19 cellular contexts compared by ENCODE assay signal in the genomic region with DNA sequence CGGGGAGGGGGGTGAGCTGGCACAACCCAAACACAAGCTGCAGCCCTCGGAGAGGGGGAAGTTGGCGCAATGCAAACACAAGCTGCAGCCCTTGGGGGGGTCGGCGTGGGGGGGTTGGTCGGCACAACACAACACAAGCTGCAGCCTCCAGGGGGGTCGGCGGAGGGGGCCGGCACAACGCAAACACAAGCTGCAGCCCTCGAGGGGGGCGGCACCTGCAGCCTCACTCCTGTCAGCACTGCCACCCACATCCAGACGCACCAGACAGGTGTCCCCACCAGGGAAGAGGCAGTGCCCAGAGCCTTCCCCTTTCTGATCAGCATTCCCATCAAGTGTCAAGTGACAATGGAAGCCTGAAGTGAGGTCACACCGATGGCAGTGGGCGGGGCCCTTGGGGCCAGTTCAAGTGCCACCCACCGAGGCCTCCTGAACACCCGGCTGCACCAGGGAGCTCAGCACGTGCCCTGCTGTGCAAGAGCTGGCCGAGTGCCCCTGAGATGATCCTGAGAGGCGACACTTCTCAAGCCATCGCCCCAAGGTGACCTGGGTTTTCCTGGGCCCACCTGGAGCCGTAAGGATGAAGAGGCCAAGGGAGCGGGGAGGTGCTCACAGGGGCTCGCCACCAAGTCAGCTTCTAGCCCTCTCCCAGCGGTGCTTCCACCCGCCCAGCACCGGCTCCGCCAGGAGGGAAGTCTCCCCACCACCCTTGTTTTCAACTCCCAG. TPM values are rescaled to one million over a fixed set of nuclear protein-coding genes. Genes with fewer than 3 reads are reported as not detected.
DNase-seq lines count a peak whose midpoint lies in the region; ATAC-seq lines count a peak whose summit lies in the region.
"Had no signal": no experiment of that assay in that cellular context is flagged by ENCODE, and none has a peak within 500 bp of the region (broad histone marks: within the 10 kb centered on the region; RNA-seq: fewer than 3 reads in every experiment).

No MANE protein-coding gene starts in this region.

- H4K8ac ChIP-seq in mesendoderm (ENCODE audit: low read depth, low read length), result no peak overlapping the region

- no peak overlapping the region for H3K27ac ChIP-seq in mesendoderm (ENCODE audit: low read depth, low read length)
- H3K27ac ChIP-seq: colonic mucosa, heart left ventricle, thoracic aorta had no signal

- H3K79me1 ChIP-seq in mesendoderm (ENCODE audit: low read length), result peaks cover 2% of the 10 kb centered on the region

- no peak overlapping the region for H3K18ac ChIP-seq in mesendoderm (ENCODE audit: low read length)

- H3K36me3 ChIP-seq in mesendoderm (ENCODE audit: control insufficient read depth, insufficient read depth, low read length), result no peaks in the 10 kb centered on the region
- H3K36me3 ChIP-seq: colonic mucosa had no signal

- H3K4me2 ChIP-seq in mesendoderm (ENCODE audit: low read length), result no peak overlapping the region

- H3K9ac ChIP-seq in mesendoderm (ENCODE audit: low read length), result no peak overlapping the region

- H3K27ac Mint-ChIP-seq in activated naive CD4-positive, alpha-beta T cell treated with anti-CD3 and anti-CD28 coated beads, Interleukin-2, amount 10 ng/mL, durations not matched to agents 7 days and 5 days, result no peak overlapping the region
- H3K27ac Mint-ChIP-seq: activated T-cell treated with anti-CD3 and anti-CD28 coated beads, Interleukin-2, amount 50 U/mL, for 72 hours had no signal

- peaks cover 29% of the 10 kb centered on the region for H3K4me1 Mint-ChIP-seq in activated naive CD4-positive, alpha-beta T cell treated with anti-CD3 and anti-CD28 coated beads, Interleukin-2, amount 10 ng/mL, durations not matched to agents 7 days and 5 days

- no peaks in the 10 kb centered on the region for H3K27me3 ChIP-seq in mesendoderm (ENCODE audit: insufficient read depth, low read length, poor library complexity)
- H3K27me3 ChIP-seq: colonic mucosa, heart left ventricle had no signal

- H4K5ac ChIP-seq in mesendoderm (ENCODE audit: low read length), result no peak overlapping the region

- H3K56ac ChIP-seq in mesendoderm (ENCODE audit: low read length), result no peak overlapping the region

- no peak overlapping the region for H3K4ac ChIP-seq in mesendoderm (ENCODE audit: low read depth, low read length)

- H3K4me1 ChIP-seq in mesendoderm (ENCODE audit: control insufficient read depth, low read depth, low read length), result no peaks in the 10 kb centered on the region
- H3K4me1 ChIP-seq: colonic mucosa had no signal

- no peaks in the 10 kb centered on the region for H3K27me3 Mint-ChIP-seq in activated naive CD4-positive, alpha-beta T cell treated with anti-CD3 and anti-CD28 coated beads, Interleukin-2, amount 10 ng/mL, durations not matched to agents 7 days and 5 days

- CTCF ChIA-PET in activated naive CD4-positive, alpha-beta T cell treated with anti-CD3 and anti-CD28 coated beads, Interleukin-2, amount 10 ng/mL, durations not matched to agents 7 days and 5 days (lab: Charles Lee), result no interaction called here

- no peaks in the 10 kb centered on the region for H3K79me2 ChIP-seq in mesendoderm (ENCODE audit: control insufficient read depth, insufficient read depth, low read length)

- H2BK120ac ChIP-seq in mesendoderm (ENCODE audit: low read depth, low read length), result no peak overlapping the region

- H2BK15ac ChIP-seq in mesendoderm (replicated peaks; ENCODE audit: low read depth), result no peak overlapping the region

- no CpG with 5 or more reads among the region's 28 CpGs for WGBS in mesendoderm (ENCODE audit: extremely low coverage, insufficient coverage, low lambda C conversion rate)

- DNase-seq in DMS53 treated with DMSO at 0.1 percent for 48 hours (lab: John Stamatoyannopoulos, UW; ENCODE audit: unreplicated experiment) (peak; percentile 87), NCI-H1417 treated with DMSO at 0.1 percent for 48 hours (lab: John Stamatoyannopoulos, UW) (peak; percentile 68), NCI-H774 (lab: John Stamatoyannopoulos, UW) (peak; percentile 85), mesendoderm (peak; percentile 39)
- no peak for DNase-seq in activated naive CD4-positive, alpha-beta T cell treated with anti-CD3 and anti-CD28 coated beads, Interleukin-2, amount 10 ng/mL, durations not matched to agents 7 days and 5 days
- DNase-seq: activated CD4-positive, alpha-beta T cell treated with anti-CD3 and anti-CD28 coated beads, Interleukin-2, amount 50 U/mL, for 1 hour; activated T-cell treated with anti-CD3 and anti-CD28 coated beads, Interleukin-2, amount 50 U/mL, for 72 hours; amniotic stem cell; colonic mucosa; erythroblast; heart left ventricle; Karpas-422; left cardiac atrium; NCI-H524 treated with DMSO at 0.1 percent for 48 hours; T1000 had no signal

- no peak overlapping the region for H3K4me3 Mint-ChIP-seq in activated naive CD4-positive, alpha-beta T cell treated with anti-CD3 and anti-CD28 coated beads, Interleukin-2, amount 10 ng/mL, durations not matched to agents 7 days and 5 days
- H3K4me3 Mint-ChIP-seq: activated T-cell treated with anti-CD3 and anti-CD28 coated beads, Interleukin-2, amount 50 U/mL, for 72 hours had no signal

- H2BK5ac ChIP-seq in mesendoderm (ENCODE audit: low read length), result no peak overlapping the region

- ATAC-seq in GM21447 (IDR thresholded peaks at IDR 0.05; ENCODE audit: unreplicated experiment), result no peak
- no peak for ATAC-seq in GM18858 (IDR thresholded peaks at IDR 0.05; ENCODE audit: unreplicated experiment)
- no peak for ATAC-seq in GM18909 (IDR thresholded peaks at IDR 0.05; ENCODE audit: poor library complexity, unreplicated experiment)
- ATAC-seq: activated T-cell treated with anti-CD3 and anti-CD28 coated beads, Interleukin-2, amount 50 U/mL, for 72 hours; heart left ventricle; left cardiac atrium had no signal

- H3K9me3 Mint-ChIP-seq in activated naive CD4-positive, alpha-beta T cell treated with anti-CD3 and anti-CD28 coated beads, Interleukin-2, amount 10 ng/mL, durations not matched to agents 7 days and 5 days, result no peaks in the 10 kb centered on the region
- H3K9me3 Mint-ChIP-seq: activated T-cell treated with anti-CD3 and anti-CD28 coated beads, Interleukin-2, amount 50 U/mL, for 72 hours had no signal

- peaks cover 44% of the 10 kb centered on the region for H3K36me3 Mint-ChIP-seq in activated naive CD4-positive, alpha-beta T cell treated with anti-CD3 and anti-CD28 coated beads, Interleukin-2, amount 10 ng/mL, durations not matched to agents 7 days and 5 days

- no peak overlapping the region for H2AK5ac ChIP-seq in mesendoderm (ENCODE audit: low read length)

- no peak overlapping the region for H3K4me3 ChIP-seq in mesendoderm (ENCODE audit: low read length)
- H3K4me3 ChIP-seq: colonic mucosa, heart left ventricle, thoracic aorta had no signal

- no peak overlapping the region for H3K23ac ChIP-seq in mesendoderm (ENCODE audit: low read length)

RNA-seq across cellular contexts. Expression of gene KLHDC4, which starts 59.3 kb away (rescaled TPM):
- 25.9 TPM for polyA plus RNA-seq in mesendoderm (2013, experiment 1 of 2)
- polyA plus RNA-seq in mesendoderm (2013, experiment 2 of 2), result 24.8 TPM
